ENCODE assay signal across 23 cellular contexts in the genomic region with DNA sequence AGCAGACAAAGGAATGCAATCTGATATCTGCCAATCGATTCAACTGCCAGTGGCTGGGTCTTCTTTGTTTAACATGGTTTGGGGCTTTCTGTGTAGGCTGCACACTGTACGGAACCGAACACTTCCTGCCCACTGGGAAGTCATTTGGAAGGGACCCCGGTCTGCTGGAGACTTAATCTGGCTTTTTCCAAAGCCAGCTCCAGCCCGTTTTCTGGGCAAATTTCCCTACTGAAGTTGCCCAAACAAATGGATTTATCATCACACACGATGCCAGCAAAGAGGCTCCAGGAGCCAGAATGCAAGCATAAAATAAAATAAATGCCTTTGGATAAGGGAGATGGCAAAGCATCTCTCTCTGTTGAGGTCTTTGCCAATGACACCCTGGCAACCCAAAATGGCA.
A peak's percentile ranks its signal among the peaks of the same experiment; 100 is the strongest.
DNase-seq lines count a peak whose midpoint lies in the region; ATAC-seq lines count a peak whose summit lies in the region.
"Had no signal": no experiment of that assay in that cellular context is flagged by ENCODE, and none has a peak within 500 bp of the region (broad histone marks: within the 10 kb centered on the region; RNA-seq: fewer than 3 reads in every experiment).

No MANE protein-coding gene starts in this region.

- no peak overlapping the region for H3K9ac ChIP-seq in neuronal stem cell (ENCODE audit: low read depth, low read length, poor library complexity)
- H3K9ac ChIP-seq: SK-N-SH had no signal

- no peaks in the 10 kb centered on the region for H3K36me3 ChIP-seq in neuronal stem cell (replicated peaks in 1 of 2; ENCODE audit: control insufficient read depth in 2 of 2, insufficient read depth in 2 of 2, low read length in 2 of 2)
- H3K36me3 ChIP-seq in effector memory CD4-positive, alpha-beta T cell (ENCODE audit: control insufficient read depth, insufficient read depth, low read length) = no peaks in the 10 kb centered on the region
- H3K36me3 ChIP-seq: adrenal gland, colonic mucosa, ovary, right lobe of liver had no signal

- no peak overlapping the region for H3K23ac ChIP-seq in neuronal stem cell (ENCODE audit: low read depth, low read length, poor library complexity)

- H2AK5ac ChIP-seq in neuronal stem cell (ENCODE audit: low read depth, low read length) = no peak overlapping the region

- H3K14ac ChIP-seq in neuronal stem cell (ENCODE audit: low read length) = no peak overlapping the region

- H3K4ac ChIP-seq in neuronal stem cell (ENCODE audit: low read length) = no peak overlapping the region

- no CpG with 5 or more reads among the region's 6 CpGs for whole genome bisulfite sequencing in neuronal stem cell (ENCODE audit: extremely low coverage in 2 of 2, insufficient read length in 2 of 2, insufficient replicate concordance in 1 of 2), 2 donors

- H2BK15ac ChIP-seq in neuronal stem cell (ENCODE audit: low read length) = no peak overlapping the region

- DNase-seq in DMS153 (lab: John Stamatoyannopoulos, UW) (peak; percentile 22), NCI-H1092 (lab: John Stamatoyannopoulos, UW) (peak; percentile 65), fibroblast of gingiva (ENCODE audit: low read depth) (peak; percentile 9), neuronal stem cell (ENCODE audit: low spot score) (no peak)
- DNase-seq in effector memory CD4-positive, alpha-beta T cell = no peak
- DNase-seq: activated naive CD4-positive, alpha-beta T cell; activated T-cell treated with anti-CD3 and anti-CD28 coated beads, Interleukin-2, amount 50 U/mL, for 48 hours; adrenal gland; CD4-positive, alpha-beta T cell; colonic mucosa; DMS 273 treated with DMSO at 0.1 percent for 48 hours; kidney glomerular epithelial cell; mammary epithelial cell; NCI-H1436; ovary; right lobe of liver; SK-N-SH; stimulated activated CD4-positive, alpha-beta T cell treated with anti-CD3 and anti-CD28 coated beads, Interleukin-12 subunit alpha, Interleukin-12 subunit beta, amount 100 ng/mL, for 4 hours; stimulated activated CD4-positive, alpha-beta T cell treated with anti-CD3 and anti-CD28 coated beads, Interleukin-4, amount 100 ng/mL, for 24 hours; stimulated activated naive CD4-positive, alpha-beta T cell; T-helper 17 cell had no signal

- no peak overlapping the region for H3K4me2 ChIP-seq in neuronal stem cell (ENCODE audit: insufficient read depth, low read length, poor library complexity, severe bottlenecking)
- H3K4me2 ChIP-seq: SK-N-SH had no signal

- H2BK5ac ChIP-seq in neuronal stem cell (ENCODE audit: low read length) = no peak overlapping the region

- ATAC-seq in HG02852 (IDR thresholded peaks at IDR 0.05; ENCODE audit: unreplicated experiment) = no peak
- no peak for ATAC-seq in HG03108 (IDR thresholded peaks at IDR 0.05; ENCODE audit: unreplicated experiment)
- ATAC-seq: right lobe of liver, T-helper 17 cell had no signal

- H4K8ac ChIP-seq in neuronal stem cell (ENCODE audit: low read depth, low read length) = no peak overlapping the region

- H3K18ac ChIP-seq in neuronal stem cell (ENCODE audit: low read length) = no peak overlapping the region

- H3K4me1 ChIP-seq in neuronal stem cell (ENCODE audit: control insufficient read depth in 2 of 2, insufficient read depth in 1 of 2, low read depth in 1 of 2, low read length in 2 of 2) = peaks cover 5 to 6% of the 10 kb centered on the region in 2 donors
- H3K4me1 ChIP-seq in effector memory CD4-positive, alpha-beta T cell (ENCODE audit: control insufficient read depth, insufficient read depth, low read length, poor library complexity, severe bottlenecking) = no peaks in the 10 kb centered on the region
- H3K4me1 ChIP-seq: adrenal gland, colonic mucosa, right lobe of liver had no signal

- H3K79me1 ChIP-seq in neuronal stem cell (ENCODE audit: low read depth, low read length) = no peaks in the 10 kb centered on the region

- H2BK12ac ChIP-seq in neuronal stem cell (ENCODE audit: low read length) = no peak overlapping the region

- no peak overlapping the region for H3K4me3 ChIP-seq in neuronal stem cell (ENCODE audit: low read length in 2 of 2)
- no peak overlapping the region for H3K4me3 ChIP-seq in effector memory CD4-positive, alpha-beta T cell (ENCODE audit: insufficient read depth, low read depth, low read length, poor library complexity, severe bottlenecking)
- H3K4me3 ChIP-seq: adrenal gland, colonic mucosa, ovary, right lobe of liver had no signal

- no peak overlapping the region for H2BK120ac ChIP-seq in neuronal stem cell (ENCODE audit: low read depth, low read length)

- no peak overlapping the region for H3K27ac ChIP-seq in neuronal stem cell (replicated peaks; ENCODE audit: low read length)
- H3K27ac ChIP-seq in effector memory CD4-positive, alpha-beta T cell (ENCODE audit: insufficient read depth, low read length, poor library complexity, severe bottlenecking) = no peak overlapping the region
- H3K27ac ChIP-seq: adrenal gland, colonic mucosa, ovary, right lobe of liver had no signal

- H4K91ac ChIP-seq in neuronal stem cell (ENCODE audit: low read depth, low read length, poor library complexity) = no peak overlapping the region

- H3K9me3 ChIP-seq in neuronal stem cell (replicated peaks in 1 of 2; ENCODE audit: control insufficient read depth in 2 of 2, insufficient read depth in 1 of 2, low read depth in 1 of 2, low read length in 2 of 2) = no peaks in the 10 kb centered on the region
- H3K9me3 ChIP-seq in effector memory CD4-positive, alpha-beta T cell (ENCODE audit: control insufficient read depth, low read length) = no peaks in the 10 kb centered on the region
- H3K9me3 ChIP-seq: adrenal gland, colonic mucosa, ovary, right lobe of liver, SK-N-SH had no signal

- H2AFZ ChIP-seq in neuronal stem cell (ENCODE audit: low read length) = peak overlapping the region; percentile 71

- H3K27me3 ChIP-seq in neuronal stem cell (ENCODE audit: control insufficient read depth in 3 of 3, insufficient read depth in 3 of 3, low read depth in 1 of 3, low read length in 3 of 3) = no peaks in the 10 kb centered on the region
- H3K27me3 ChIP-seq in effector memory CD4-positive, alpha-beta T cell (replicated peaks; ENCODE audit: control insufficient read depth, insufficient read depth, low read length, poor library complexity, severe bottlenecking) = no peaks in the 10 kb centered on the region
- H3K27me3 ChIP-seq: colonic mucosa, ovary, right lobe of liver had no signal

Comparison
In these comparisons a context has a peak if more than half of its experiments do, and no peak if none do; other contexts are left out.
1. DNase-seq: peak in DMS153 (single experiment), NCI-H1092 (single experiment) and fibroblast of gingiva (single experiment); none in neuronal stem cell (single experiment) and effector memory CD4-positive, alpha-beta T cell (0 of 3).